Comparison of ENCODE assay signal across 2 cellular contexts in the genomic region with DNA sequence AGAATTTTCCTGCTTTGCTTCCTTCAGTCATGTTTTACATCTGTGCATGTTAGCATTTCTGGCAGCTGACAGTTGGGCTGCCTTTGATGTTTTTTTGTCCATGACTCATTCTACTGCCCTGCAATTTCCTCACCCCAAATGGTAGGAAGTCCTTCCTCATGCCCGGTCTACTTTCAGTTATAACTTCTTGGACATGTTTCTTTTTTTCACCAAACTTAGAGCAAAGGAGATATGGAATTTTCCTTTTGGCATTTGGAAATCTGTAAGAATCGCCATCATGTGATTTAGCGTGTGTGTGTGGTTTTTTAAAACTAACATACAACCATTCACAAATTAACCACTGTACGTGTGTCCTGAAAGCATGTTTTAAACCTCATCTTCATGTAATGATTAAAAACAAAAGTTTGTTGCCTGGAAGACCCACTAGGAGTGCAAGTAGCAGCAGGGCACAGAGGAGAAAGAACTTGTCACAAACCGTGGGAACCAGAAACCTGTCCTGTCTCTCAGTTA.
TF ChIP-seq lines count a peak whose summit lies in the region.

No MANE protein-coding gene starts in this region.

TF ChIP-seq in IMR-90, 13 proteins besides CTCF, POLR2A, EP300 and RAD21:
- no peak for TF ChIP-seq BHLHE40 (IDR thresholded peaks at IDR 0.05; ENCODE audit: low read depth, low read length)
- no peak for TF ChIP-seq RFX5 (IDR thresholded peaks at IDR 0.05; ENCODE audit: low read depth, low read length)
- TF ChIP-seq, protein P1, sequence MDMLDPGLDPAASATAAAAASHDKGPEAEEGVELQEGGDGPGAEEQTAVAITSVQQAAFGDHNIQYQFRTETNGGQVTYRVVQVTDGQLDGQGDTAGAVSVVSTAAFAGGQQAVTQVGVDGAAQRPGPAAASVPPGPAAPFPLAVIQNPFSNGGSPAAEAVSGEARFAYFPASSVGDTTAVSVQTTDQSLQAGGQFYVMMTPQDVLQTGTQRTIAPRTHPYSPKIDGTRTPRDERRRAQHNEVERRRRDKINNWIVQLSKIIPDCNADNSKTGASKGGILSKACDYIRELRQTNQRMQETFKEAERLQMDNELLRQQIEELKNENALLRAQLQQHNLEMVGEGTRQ (IDR thresholded peaks at IDR 0.05; ENCODE audit: low read depth, low read length) = no peak
- no peak for TF ChIP-seq SMC3 (IDR thresholded peaks at IDR 0.05; ENCODE audit: low read depth, low read length)
- TF ChIP-seq CEBPB (IDR thresholded peaks at IDR 0.05; ENCODE audit: low read depth, low read length) = peak; percentile 41; the same call in 1 of the 2 replicates
- TF ChIP-seq FOS (IDR thresholded peaks at IDR 0.05; ENCODE audit: low read depth, low read length) = peak; percentile 64
- TF ChIP-seq MAZ (IDR thresholded peaks at IDR 0.05; ENCODE audit: borderline replicate concordance, low read depth, low read length) = no peak
- TF ChIP-seq RCOR1 (IDR thresholded peaks at IDR 0.05; ENCODE audit: insufficient replicate concordance, low read length) = no peak

TF ChIP-seq in H1, 55 proteins besides CTCF, POLR2A, EP300 and RAD21:
- TF ChIP-seq CHD1 (IDR thresholded peaks at IDR 0.05; ENCODE audit: low read depth, low read length) (no peak), EGR1 (IDR thresholded peaks at IDR 0.05; ENCODE audit: borderline replicate concordance, low read depth, low read length) (no peak), KDM4A (IDR thresholded peaks at IDR 0.05; ENCODE audit: low read depth, low read length, severe bottlenecking) (no peak), SIRT6 (IDR thresholded peaks at IDR 0.05; ENCODE audit: low read length) (no peak), SP4 (IDR thresholded peaks at IDR 0.05; ENCODE audit: low read length) (no peak), RXRA (IDR thresholded peaks at IDR 0.05; ENCODE audit: insufficient read depth, low read depth, low read length) (no peak), KDM5A (IDR thresholded peaks at IDR 0.05; ENCODE audit: low read length) (no peak), ZNF274 (IDR thresholded peaks at IDR 0.05; ENCODE audit: borderline replicate concordance, extremely low read depth, low read length) (no peak), SRF (IDR thresholded peaks at IDR 0.05; ENCODE audit: low read depth, low read length) (no peak), NRF1 (IDR thresholded peaks at IDR 0.05; ENCODE audit: low read depth, low read length) (no peak), CBX8 (IDR thresholded peaks at IDR 0.05; ENCODE audit: borderline replicate concordance, low read depth, low read length) (no peak)
- TF ChIP-seq, protein P2, sequence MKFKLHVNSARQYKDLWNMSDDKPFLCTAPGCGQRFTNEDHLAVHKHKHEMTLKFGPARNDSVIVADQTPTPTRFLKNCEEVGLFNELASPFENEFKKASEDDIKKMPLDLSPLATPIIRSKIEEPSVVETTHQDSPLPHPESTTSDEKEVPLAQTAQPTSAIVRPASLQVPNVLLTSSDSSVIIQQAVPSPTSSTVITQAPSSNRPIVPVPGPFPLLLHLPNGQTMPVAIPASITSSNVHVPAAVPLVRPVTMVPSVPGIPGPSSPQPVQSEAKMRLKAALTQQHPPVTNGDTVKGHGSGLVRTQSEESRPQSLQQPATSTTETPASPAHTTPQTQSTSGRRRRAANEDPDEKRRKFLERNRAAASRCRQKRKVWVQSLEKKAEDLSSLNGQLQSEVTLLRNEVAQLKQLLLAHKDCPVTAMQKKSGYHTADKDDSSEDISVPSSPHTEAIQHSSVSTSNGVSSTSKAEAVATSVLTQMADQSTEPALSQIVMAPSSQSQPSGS (IDR thresholded peaks at IDR 0.05; ENCODE audit: low read length) = no peak
